Comparison of ENCODE assay signal across 8 cellular contexts in the genomic region with DNA sequence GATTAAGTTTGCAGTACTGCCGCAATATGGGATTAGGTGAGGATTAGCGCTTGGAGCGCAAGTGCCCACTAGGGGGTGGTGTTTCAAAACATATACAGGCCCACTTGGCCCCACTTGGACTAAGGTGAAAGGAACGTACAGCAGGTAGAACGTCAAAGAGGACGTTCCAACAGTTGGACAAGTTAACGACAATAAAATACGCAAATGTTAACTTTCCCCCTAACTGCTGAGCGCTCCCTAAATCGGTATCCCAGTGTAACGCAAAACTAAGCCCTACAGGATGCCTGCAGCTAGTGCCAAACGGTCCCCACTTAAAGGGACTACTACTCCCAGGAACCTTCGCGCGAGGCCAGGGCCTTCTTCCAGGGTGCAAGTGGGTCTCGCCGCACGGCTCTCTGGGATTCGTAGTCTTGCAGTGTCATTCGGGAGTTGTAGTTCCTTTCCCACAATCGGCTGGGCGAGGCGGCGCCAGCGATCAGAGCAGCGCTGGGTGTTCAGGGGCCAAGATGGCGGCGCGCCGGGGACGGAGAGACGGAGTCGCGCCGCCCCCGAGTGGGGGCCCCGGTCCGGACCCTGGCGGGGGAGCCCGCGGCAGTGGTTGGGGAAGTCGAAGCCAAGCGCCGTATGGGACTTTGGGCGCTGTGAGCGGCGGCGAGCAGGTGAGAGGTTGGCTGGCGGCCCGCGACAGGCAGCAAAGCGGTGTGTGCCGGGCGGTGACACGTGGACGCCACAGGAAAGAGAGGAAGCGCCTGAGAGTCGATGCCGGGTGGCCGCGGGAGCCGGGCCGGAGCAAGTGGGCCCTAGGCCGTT. TPM values are rescaled to one million over a fixed set of nuclear protein-coding genes. Genes with fewer than 3 reads are reported as not detected.
DNase-seq lines count a peak whose midpoint lies in the region; ATAC-seq, FAIRE-seq and TF ChIP-seq lines count a peak whose summit lies in the region.

A gene with protein sequence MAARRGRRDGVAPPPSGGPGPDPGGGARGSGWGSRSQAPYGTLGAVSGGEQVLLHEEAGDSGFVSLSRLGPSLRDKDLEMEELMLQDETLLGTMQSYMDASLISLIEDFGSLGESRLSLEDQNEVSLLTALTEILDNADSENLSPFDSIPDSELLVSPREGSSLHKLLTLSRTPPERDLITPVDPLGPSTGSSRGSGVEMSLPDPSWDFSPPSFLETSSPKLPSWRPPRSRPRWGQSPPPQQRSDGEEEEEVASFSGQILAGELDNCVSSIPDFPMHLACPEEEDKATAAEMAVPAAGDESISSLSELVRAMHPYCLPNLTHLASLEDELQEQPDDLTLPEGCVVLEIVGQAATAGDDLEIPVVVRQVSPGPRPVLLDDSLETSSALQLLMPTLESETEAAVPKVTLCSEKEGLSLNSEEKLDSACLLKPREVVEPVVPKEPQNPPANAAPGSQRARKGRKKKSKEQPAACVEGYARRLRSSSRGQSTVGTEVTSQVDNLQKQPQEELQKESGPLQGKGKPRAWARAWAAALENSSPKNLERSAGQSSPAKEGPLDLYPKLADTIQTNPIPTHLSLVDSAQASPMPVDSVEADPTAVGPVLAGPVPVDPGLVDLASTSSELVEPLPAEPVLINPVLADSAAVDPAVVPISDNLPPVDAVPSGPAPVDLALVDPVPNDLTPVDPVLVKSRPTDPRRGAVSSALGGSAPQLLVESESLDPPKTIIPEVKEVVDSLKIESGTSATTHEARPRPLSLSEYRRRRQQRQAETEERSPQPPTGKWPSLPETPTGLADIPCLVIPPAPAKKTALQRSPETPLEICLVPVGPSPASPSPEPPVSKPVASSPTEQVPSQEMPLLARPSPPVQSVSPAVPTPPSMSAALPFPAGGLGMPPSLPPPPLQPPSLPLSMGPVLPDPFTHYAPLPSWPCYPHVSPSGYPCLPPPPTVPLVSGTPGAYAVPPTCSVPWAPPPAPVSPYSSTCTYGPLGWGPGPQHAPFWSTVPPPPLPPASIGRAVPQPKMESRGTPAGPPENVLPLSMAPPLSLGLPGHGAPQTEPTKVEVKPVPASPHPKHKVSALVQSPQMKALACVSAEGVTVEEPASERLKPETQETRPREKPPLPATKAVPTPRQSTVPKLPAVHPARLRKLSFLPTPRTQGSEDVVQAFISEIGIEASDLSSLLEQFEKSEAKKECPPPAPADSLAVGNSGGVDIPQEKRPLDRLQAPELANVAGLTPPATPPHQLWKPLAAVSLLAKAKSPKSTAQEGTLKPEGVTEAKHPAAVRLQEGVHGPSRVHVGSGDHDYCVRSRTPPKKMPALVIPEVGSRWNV (N-terminal part only) (plus strand): TSS at position 478 of the 810 bp plus-strand sequence. CDS start 29 bp downstream, at position 507.

- H3K4me1 Mint-ChIP-seq in T-cell (peaks cover 43 to 44% (median 44%) of the 10 kb centered on the region in 3 donors), type B pancreatic cell (ENCODE audit: unreplicated experiment) (peaks cover 21% of the 10 kb centered on the region)

- H3K36me3 Mint-ChIP-seq in T-cell (no peaks in the 10 kb centered on the region), type B pancreatic cell (peaks cover 8% of the 10 kb centered on the region)

- H3K27me3 Mint-ChIP-seq in T-cell (no peaks in the 10 kb centered on the region), type B pancreatic cell (peaks cover 3% of the 10 kb centered on the region)

- DNase-seq in GM12892 (ENCODE audit: insufficient read length): peak; percentile 98
- peak; percentile 92 for DNase-seq in NCI-H1436 treated with DMSO at 0.1 percent for 48 hours (lab: John Stamatoyannopoulos, UW)
- peak; percentile 91 to 99 (median 98) for DNase-seq in T-cell
- peak; percentile 99 for DNase-seq in cardiac septum (ENCODE audit: low spot score)
- peak; percentile 99 for DNase-seq in pons (ENCODE audit: low spot score)
- DNase-seq in type B pancreatic cell (ENCODE audit: extremely low spot score, unreplicated experiment): peak; percentile 96

- H3K9me3 Mint-ChIP-seq in T-cell: no peaks in the 10 kb centered on the region
- no peaks in the 10 kb centered on the region for H3K9me3 Mint-ChIP-seq in type B pancreatic cell

- TF ChIP-seq CTCF in type B pancreatic cell (conservative IDR thresholded peaks at IDR 0.05): peak; percentile 100

- intact Hi-C loops in cardiac septum (cut with DNase I): loop anchor here (1.0 to 5.0 kb wide), 2 partner anchors 19 to 65 kb away; a partner anchor contains a TSS

- peak; percentile 95 for FAIRE-seq in GM12892 (lab: Jason Lieb, UNC)

- POLR2A ChIA-PET in T-cell (lab: Charles Lee): interaction anchor here (0.5 to 0.9 kb wide), 3 partner anchors 17 to 315 kb away, joined by 3 to 4 read pairs (median 3); a partner anchor contains a TSS

- ATAC-seq in HG02852 (IDR thresholded peaks at IDR 0.05; ENCODE audit: unreplicated experiment): peak; percentile 94
- peak; percentile 94 to 95 (median 95) for ATAC-seq in T-cell (replicated peaks in 1 of 4)

- CTCF ChIA-PET in T-cell (lab: Charles Lee): interaction anchor here in 1 of 2 donors (1.0 to 2.1 kb wide), 8 partner anchors 11 to 370 kb away, joined by 3 to 9 read pairs (median 4); a partner anchor contains a TSS

- H3K4me3 Mint-ChIP-seq in T-cell (peak within 1 kb of the TSS; percentile 93 to 97 (median 95)), type B pancreatic cell (peak within 1 kb of the TSS; percentile 99)

- peak within 1 kb of the TSS; percentile 76 for H3K27ac ChIP-seq in adipose tissue (ENCODE audit: low read depth, low read length)

- peak within 1 kb of the TSS; percentile 88 to 93 for H3K27ac Mint-ChIP-seq in T-cell
- H3K27ac Mint-ChIP-seq in type B pancreatic cell: peak within 1 kb of the TSS; percentile 100

- peak; percentile 85; the same call in 1 of the 2 replicates for TF ChIP-seq POLR2A in GM12892 (IDR thresholded peaks at IDR 0.05; ENCODE audit: low read depth, low read length)

- 0% methylated on average over 48 to 64 of the region's 64 CpGs for WGBS in adipose tissue, 3 donors

RNA-seq across cellular contexts. Expression of the gene that starts here (rescaled TPM):
- 19.6 TPM for polyA plus RNA-seq in GM12892 (2012; ENCODE audit: missing spikeins)
- total RNA-seq in T-cell (10 to 100 TPM; 33.5 to 55.1 (median 51.4) TPM), cardiac septum (23.8 TPM), type B pancreatic cell (ENCODE audit: low replicate concordance) (48.6 and 51.6 TPM in 2 replicates)
- polyA plus RNA-seq in adipose tissue: 10 to 100 TPM in 2 of 3 donors, 1 to 10 TPM in 1; 8.9 to 44.4 (median 23.1) TPM

Comparison
In these comparisons a context has a peak if more than half of its experiments do, and no peak if none do; other contexts are left out.
1. Peak in every context shown above with its lines: DNase-seq, ATAC-seq and H3K27ac ChIP-seq.